Comparison of ENCODE assay signal across 19 cellular contexts in the genomic region with DNA sequence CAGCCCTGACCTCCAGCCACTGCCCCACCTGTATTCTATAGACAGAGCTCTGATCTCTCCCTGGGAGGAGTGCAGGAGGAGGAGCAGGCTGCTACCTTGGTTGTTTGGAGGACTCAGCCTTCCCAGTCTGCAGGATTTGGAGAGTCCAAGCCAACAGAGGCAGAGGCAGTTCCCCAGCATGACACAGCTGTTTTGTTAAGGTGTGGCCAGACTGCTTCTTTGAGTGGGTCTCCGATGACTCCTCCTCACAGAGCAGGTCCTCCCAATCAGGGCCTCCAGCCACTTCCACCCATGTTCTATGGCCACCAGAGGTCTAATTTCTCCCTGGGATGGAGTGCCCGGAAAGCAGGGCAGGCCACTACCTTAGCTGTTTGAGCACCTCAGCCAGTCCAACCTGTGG.
DNase-seq lines count a peak whose midpoint lies in the region; ATAC-seq, FAIRE-seq and TF ChIP-seq lines count a peak whose summit lies in the region.
"Had no signal": no experiment of that assay in that cellular context is flagged by ENCODE, and none has a peak within 500 bp of the region (broad histone marks: within the 10 kb centered on the region; RNA-seq: fewer than 3 reads in every experiment).

No MANE protein-coding gene starts in this region.

- no peak overlapping the region for H3K18ac ChIP-seq in neuronal stem cell (ENCODE audit: low read length)

- 80% methylated on average over 1 of the region's 2 CpGs for WGBS in HepG2 (ENCODE audit: low lambda C conversion rate)
- WGBS in right lobe of liver (ENCODE audit: insufficient coverage, low coverage, low lambda C conversion rate, missing lambda C conversion rate) = 63% methylated on average over 1 of the region's 2 CpGs
- 18% methylated on average over 2 of the region's 2 CpGs for WGBS in K562 (ENCODE audit: insufficient coverage, low coverage, missing lambda C conversion rate)
- WGBS in neuronal stem cell (ENCODE audit: extremely low coverage in 2 of 2, insufficient read length in 2 of 2, insufficient replicate concordance in 1 of 2), 2 donors = no CpG with 5 or more reads among the region's 2 CpGs

- no peak for FAIRE-seq in HepG2 (lab: Jason Lieb, UNC)
- peak; percentile 54 for FAIRE-seq in K562 (lab: Jason Lieb, UNC)
- FAIRE-seq: G401.6, GM12891, H54 had no signal

- no peak overlapping the region for H3K27ac Mint-ChIP-seq in MCF 10A (ENCODE audit: low read depth, unreplicated experiment)

- H3K36me3 ChIP-seq in HepG2 (replicated peaks in 1 of 2; ENCODE audit: control insufficient read depth in 1 of 2, insufficient read depth in 2 of 2, low read length in 2 of 2) (no peaks in the 10 kb centered on the region), right lobe of liver (no peaks in the 10 kb centered on the region), K562 (ENCODE audit: control insufficient read depth, insufficient read depth, low read length) (no peaks in the 10 kb centered on the region), neuronal stem cell (replicated peaks in 1 of 2; ENCODE audit: control insufficient read depth in 2 of 2, insufficient read depth in 2 of 2, low read length in 2 of 2) (no peaks in the 10 kb centered on the region)
- H3K36me3 ChIP-seq: BLaER1 treated with 17β-estradiol and CSF1 and Interleukin-3, amounts not matched to agents 10 nM and 100 nM had no signal

- no peaks in the 10 kb centered on the region for H3K9me3 ChIP-seq in HepG2 (ENCODE audit: low read length)
- H3K9me3 ChIP-seq in right lobe of liver = no peaks in the 10 kb centered on the region
- H3K9me3 ChIP-seq in K562 (replicated peaks; ENCODE audit: control insufficient read depth, insufficient read depth, low read depth, low read length) = no peaks in the 10 kb centered on the region
- no peaks in the 10 kb centered on the region for H3K9me3 ChIP-seq in neuronal stem cell (replicated peaks in 1 of 2; ENCODE audit: control insufficient read depth in 2 of 2, insufficient read depth in 1 of 2, low read depth in 1 of 2, low read length in 2 of 2)

- DNase-seq in HepG2 (ENCODE audit: low spot score) (no peak), right lobe of liver (no peak), K562 (ENCODE audit: extremely low read depth in 1 of 4, low spot score in 3 of 4) (peak in 3 of 4 experiments; percentile 14 to 77 (median 58)), neuronal stem cell (ENCODE audit: low spot score) (no peak), MCF 10A (ENCODE audit: unreplicated experiment) (no peak)
- DNase-seq in activated naive CD4-positive, alpha-beta T cell treated with anti-CD3 and anti-CD28 coated beads, Interleukin-2, amount 50 U/mL, for 16 hours = no peak
- DNase-seq: 8988T; Calu3; CD4-positive, CD25-positive, alpha-beta regulatory T cell; DMS 273 treated with DMSO at 0.1 percent for 48 hours; DMS79 treated with DMSO at 0.1 percent for 48 hours; EL had no signal

- H3K14ac ChIP-seq in neuronal stem cell (ENCODE audit: low read length) = no peak overlapping the region

- no peak overlapping the region for H4K8ac ChIP-seq in neuronal stem cell (ENCODE audit: low read depth, low read length)

- no peak overlapping the region for H2BK5ac ChIP-seq in neuronal stem cell (ENCODE audit: low read length)

- no peak overlapping the region for H3K4me3 Mint-ChIP-seq in MCF 10A (ENCODE audit: unreplicated experiment)
- H3K4me3 Mint-ChIP-seq: CD4-positive, CD25-positive, alpha-beta regulatory T cell; IgD-negative memory B cell had no signal

- ATAC-seq in HepG2 (peak; percentile 26; the same call in 1 of the 3 replicates), right lobe of liver (no peak), K562 (peak; percentile 98), GM18498 (IDR thresholded peaks at IDR 0.05; ENCODE audit: unreplicated experiment) (no peak)

- TF ChIP-seq CTCF in HepG2 (CRISPR knock-in tag; IDR thresholded peaks at IDR 0.05) (no peak), right lobe of liver (IDR thresholded peaks at IDR 0.05) (no peak), K562 (IDR thresholded peaks at IDR 0.05 in 2 of 3, conservative IDR thresholded peaks at IDR 0.05 in 1 of 3; ENCODE audit: insufficient read depth in 2 of 3, low read depth in 1 of 3, low read length in 3 of 3) (no peak), MCF 10A (IDR thresholded peaks at IDR 0.05; ENCODE audit: unreplicated experiment) (no peak)

- no peaks in the 10 kb centered on the region for H3K9me1 ChIP-seq in K562 (ENCODE audit: control insufficient read depth, insufficient read depth, low read length)

- no peak overlapping the region for H2AFZ ChIP-seq in HepG2 (ENCODE audit: low read length)
- peak overlapping the region; percentile 94 for H2AFZ ChIP-seq in K562 (ENCODE audit: low read depth, low read length)
- no peak overlapping the region for H2AFZ ChIP-seq in neuronal stem cell (ENCODE audit: low read length)

- in situ Hi-C loops in HepG2 (cut with HindIII; ENCODE audit: extremely low pct_ligation_motif_present, low pct_unique_long_range_greater_than_20kb) = no loop called here
- in situ Hi-C loops in K562 (cut with MboI) = no loop called here

- no peak for TF ChIP-seq EP300 in HepG2 (IDR thresholded peaks at IDR 0.05; ENCODE audit: low read depth in 2 of 2, low read length in 2 of 2)
- TF ChIP-seq EP300 in HepG2 (CRISPR knock-in tag; IDR thresholded peaks at IDR 0.05; ENCODE audit: borderline replicate concordance) = no peak
- no peak for TF ChIP-seq EP300 in K562 (IDR thresholded peaks at IDR 0.05; ENCODE audit: low read length)

- CTCF ChIA-PET in HepG2 (lab: Yijun Ruan, JAX; ENCODE audit: low intra/inter-chr PET ratio, low total read pairs) = no interaction called here
- CTCF ChIA-PET in K562 (lab: Yijun Ruan, JAX; ENCODE audit: low intra/inter-chr PET ratio) = no interaction called here
- CTCF ChIA-PET in MCF 10A (lab: Yijun Ruan, JAX) = interaction anchor here (0.6 to 1.0 kb wide), 2 partner anchors 15 to 62 kb away, joined by 3 read pairs; no protein-coding TSS in a partner anchor

- H3K79me1 ChIP-seq in neuronal stem cell (ENCODE audit: low read depth, low read length) = no peaks in the 10 kb centered on the region

- H3K9me3 Mint-ChIP-seq in MCF 10A (ENCODE audit: unreplicated experiment) = peaks cover 7% of the 10 kb centered on the region

- no peak overlapping the region for H2BK120ac ChIP-seq in neuronal stem cell (ENCODE audit: low read depth, low read length)

- no peak overlapping the region for H3K9ac ChIP-seq in HepG2 (ENCODE audit: insufficient read depth, low read depth, low read length)
- peak overlapping the region in 1 of 2 experiments; percentile 78; a peak in 1 of 4 replicates for H3K9ac ChIP-seq in K562 (ENCODE audit: insufficient read depth in 1 of 2, low read depth in 2 of 2, low read length in 2 of 2)
- H3K9ac ChIP-seq in neuronal stem cell (ENCODE audit: low read depth, low read length, poor library complexity) = no peak overlapping the region
- H3K9ac ChIP-seq: BLaER1 treated with 17β-estradiol and CSF1 and Interleukin-3, amounts not matched to agents 10 nM and 100 nM; KMS-11 had no signal

- TF ChIP-seq RAD21 in HepG2 (CRISPR knock-in tag; IDR thresholded peaks at IDR 0.05) = no peak
- no peak for TF ChIP-seq RAD21 in K562 (CRISPR knock-in tag; conservative IDR thresholded peaks at IDR 0.05 in 1 of 2, IDR thresholded peaks at IDR 0.05 in 1 of 2)

- H2BK15ac ChIP-seq in neuronal stem cell (ENCODE audit: low read length) = peak overlapping the region; percentile 4

- H4K91ac ChIP-seq in neuronal stem cell (ENCODE audit: low read depth, low read length, poor library complexity) = no peak overlapping the region

- no peak overlapping the region for H2AK5ac ChIP-seq in neuronal stem cell (ENCODE audit: low read depth, low read length)

- H3K4me1 Mint-ChIP-seq in MCF 10A (ENCODE audit: insufficient read depth, unreplicated experiment) = no peaks in the 10 kb centered on the region
- H3K4me1 Mint-ChIP-seq: CD4-positive, CD25-positive, alpha-beta regulatory T cell; IgD-negative memory B cell had no signal

- no peak overlapping the region for H2BK12ac ChIP-seq in neuronal stem cell (ENCODE audit: low read length)

- TF ChIP-seq POLR2A in HepG2 (IDR thresholded peaks at IDR 0.05; ENCODE audit: insufficient read depth in 1 of 2, low read depth in 2 of 2, low read length in 2 of 2) = no peak
- TF ChIP-seq POLR2A in right lobe of liver (IDR thresholded peaks at IDR 0.05) = no peak
- no peak for TF ChIP-seq POLR2A in K562 (conservative IDR thresholded peaks at IDR 0.05)

- no peaks in the 10 kb centered on the region for H3K27me3 Mint-ChIP-seq in MCF 10A (ENCODE audit: insufficient read depth, unreplicated experiment)

- no peaks in the 10 kb centered on the region for H3K27me3 ChIP-seq in HepG2 (ENCODE audit: control insufficient read depth in 1 of 2, insufficient read depth in 2 of 2, low read length in 2 of 2)
- no peaks in the 10 kb centered on the region for H3K27me3 ChIP-seq in right lobe of liver
- H3K27me3 ChIP-seq in K562 (ENCODE audit: control insufficient read depth in 2 of 2, insufficient read depth in 2 of 2, low read length in 2 of 2) = no peaks in the 10 kb centered on the region
- H3K27me3 ChIP-seq in neuronal stem cell (ENCODE audit: control insufficient read depth in 3 of 3, insufficient read depth in 3 of 3, low read depth in 1 of 3, low read length in 3 of 3) = no peaks in the 10 kb centered on the region
- H3K27me3 ChIP-seq: BLaER1 treated with 17β-estradiol and CSF1 and Interleukin-3, amounts not matched to agents 10 nM and 100 nM had no signal

- H3K36me3 Mint-ChIP-seq in MCF 10A (ENCODE audit: insufficient read depth, unreplicated experiment) = no peaks in the 10 kb centered on the region
- H3K36me3 Mint-ChIP-seq: CD4-positive, CD25-positive, alpha-beta regulatory T cell had no signal

- H3K23ac ChIP-seq in neuronal stem cell (ENCODE audit: low read depth, low read length, poor library complexity) = peak overlapping the region; percentile 25

- no peak overlapping the region for H3K4ac ChIP-seq in neuronal stem cell (ENCODE audit: low read length)

- intact Hi-C loops in HepG2 (cut with micrococcal nuclease; ENCODE audit: unreplicated experiment) (no loop called here), right lobe of liver (cut with DNase I) (no loop called here), K562 (cut with micrococcal nuclease) (no loop called here), MCF 10A (cut with micrococcal nuclease) (no loop called here)

- H4K20me1 ChIP-seq in HepG2 (ENCODE audit: insufficient read depth, low read length) = no peaks in the 10 kb centered on the region
- H4K20me1 ChIP-seq in K562 (replicated peaks; ENCODE audit: control insufficient read depth, insufficient read depth, low read length) = no peaks in the 10 kb centered on the region
- H4K20me1 ChIP-seq: BLaER1 treated with 17β-estradiol and CSF1 and Interleukin-3, amounts not matched to agents 10 nM and 100 nM had no signal

- H3K4me3 ChIP-seq in HepG2 (replicated peaks in 1 of 3; ENCODE audit: insufficient read depth in 1 of 3, low read depth in 2 of 3, low read length in 3 of 3) (no peak overlapping the region), right lobe of liver (no peak overlapping the region), K562 (no peak overlapping the region), neuronal stem cell (ENCODE audit: low read length in 2 of 2) (no peak overlapping the region)
- H3K4me3 ChIP-seq: BLaER1 treated with 17β-estradiol and CSF1 and Interleukin-3, amounts not matched to agents 10 nM and 100 nM had no signal

- BruUV-seq in HepG2 (replicated peaks; lab: Mats Ljungman, UMichigan) (no TSS peak), K562 (replicated peaks; lab: Mats Ljungman, UMichigan) (no TSS peak), MCF 10A (replicated peaks; lab: Mats Ljungman, UMichigan) (no TSS peak)

- H3K4me1 ChIP-seq in HepG2 (ENCODE audit: insufficient read depth, low read length) (no peaks in the 10 kb centered on the region), right lobe of liver (no peaks in the 10 kb centered on the region), K562 (replicated peaks in 1 of 2; ENCODE audit: control insufficient read depth in 2 of 2, insufficient read depth in 2 of 2, low read length in 2 of 2) (peaks cover 11% of the 10 kb centered on the region in 2 experiments), neuronal stem cell (ENCODE audit: control insufficient read depth in 2 of 2, insufficient read depth in 1 of 2, low read depth in 1 of 2, low read length in 2 of 2) (no peaks in the 10 kb centered on the region)

- no peak overlapping the region for H3K4me2 ChIP-seq in HepG2 (ENCODE audit: low read depth, low read length)
- peak overlapping the region; percentile 52 for H3K4me2 ChIP-seq in K562 (ENCODE audit: insufficient read depth, low read length)
- H3K4me2 ChIP-seq in neuronal stem cell (ENCODE audit: insufficient read depth, low read length, poor library complexity, severe bottlenecking) = no peak overlapping the region
- H3K4me2 ChIP-seq: KMS-11 had no signal

- no peak overlapping the region for H3K27ac ChIP-seq in HepG2 (ENCODE audit: extremely low read length, insufficient read depth, low read length)
- no peak overlapping the region for H3K27ac ChIP-seq in right lobe of liver
- peak overlapping the region; percentile 23; the same call in 2 of the 3 replicates for H3K27ac ChIP-seq in K562 (ENCODE audit: extremely low read depth, low read depth, low read length)
- no peak overlapping the region for H3K27ac ChIP-seq in neuronal stem cell (replicated peaks; ENCODE audit: low read length)
- H3K27ac ChIP-seq: KMS-11 had no signal

- POLR2A ChIA-PET in HepG2 (lab: Yijun Ruan, JAX) = no interaction called here
- POLR2A ChIA-PET in K562 (lab: Yijun Ruan, JAX) = interaction anchor here (0.6 to 1.4 kb wide), 5 partner anchors 11 to 1565 kb away, joined by 3 to 4 read pairs (median 3); no protein-coding TSS in a partner anchor
- POLR2A ChIA-PET in MCF 10A (lab: Yijun Ruan, JAX) = no interaction called here

- H3K79me2 ChIP-seq in HepG2 (ENCODE audit: insufficient read depth, low read length) (no peaks in the 10 kb centered on the region), K562 (ENCODE audit: control insufficient read depth, insufficient read depth, low read length) (no peaks in the 10 kb centered on the region)

Comparison
In these comparisons a context has a peak if more than half of its experiments do, and no peak if none do; other contexts are left out.
1. ATAC-seq: peak in HepG2 (single experiment) and K562 (single experiment); none in right lobe of liver (0 of 4) and GM18498 (single experiment).
2. DNase-seq: peak in K562 (3 of 4); none in HepG2 (single experiment), right lobe of liver (0 of 3), neuronal stem cell (single experiment), activated naive CD4-positive, alpha-beta T cell treated with anti-CD3 and anti-CD28 coated beads, Interleukin-2, amount 50 U/mL, for 16 hours (single experiment) and MCF 10A (single experiment).